7 cellular contexts compared by ENCODE assay signal in the genomic region with DNA sequence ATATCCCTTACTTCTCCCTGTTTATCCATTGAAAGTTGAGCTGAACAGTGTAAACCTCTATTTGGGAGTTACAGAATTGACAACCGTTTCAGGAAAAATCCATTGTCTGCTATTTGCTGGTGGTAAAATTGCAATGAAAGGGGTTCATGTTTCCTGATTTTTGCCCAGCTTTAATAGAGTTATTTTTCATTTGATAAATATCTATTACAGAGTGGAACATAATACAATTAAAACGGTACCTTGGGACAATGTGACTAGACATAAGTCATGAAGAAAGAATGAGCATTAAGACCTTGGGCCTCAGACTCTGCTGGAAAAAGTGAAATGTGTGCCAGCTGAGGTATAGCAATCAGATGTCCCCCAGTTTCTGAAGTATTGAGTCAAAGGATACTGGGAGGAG. TPM values are rescaled to one million over a fixed set of nuclear protein-coding genes. Genes with fewer than 3 reads are reported as not detected.
"Had no signal": no experiment of that assay in that cellular context is flagged by ENCODE, and none has a peak within 500 bp of the region (broad histone marks: within the 10 kb centered on the region; RNA-seq: fewer than 3 reads in every experiment).

No MANE protein-coding gene starts in this region.

- DNase-seq: IMR-90, KBM-7, KG1 had no signal

- H3K4me1 Mint-ChIP-seq: IgD-negative memory B cell had no signal

- H3K36me3 Mint-ChIP-seq: IgD-negative memory B cell had no signal

- ATAC-seq: HepG2, K562 had no signal

- H3K4me3 ChIP-seq: K562 had no signal

- H3K4me3 Mint-ChIP-seq: IgD-negative memory B cell had no signal

- H3K27ac Mint-ChIP-seq: IgD-negative memory B cell had no signal

- H3K27me3 Mint-ChIP-seq: IgD-negative memory B cell had no signal

- H3K27ac ChIP-seq: HL-60 had no signal

RNA-seq across cellular contexts. Expression of gene PTPRR, which starts 13.1 kb away (rescaled TPM):
- polyA plus RNA-seq: HepG2, IgD-negative memory B cell had no signal
